In the genomic region with DNA sequence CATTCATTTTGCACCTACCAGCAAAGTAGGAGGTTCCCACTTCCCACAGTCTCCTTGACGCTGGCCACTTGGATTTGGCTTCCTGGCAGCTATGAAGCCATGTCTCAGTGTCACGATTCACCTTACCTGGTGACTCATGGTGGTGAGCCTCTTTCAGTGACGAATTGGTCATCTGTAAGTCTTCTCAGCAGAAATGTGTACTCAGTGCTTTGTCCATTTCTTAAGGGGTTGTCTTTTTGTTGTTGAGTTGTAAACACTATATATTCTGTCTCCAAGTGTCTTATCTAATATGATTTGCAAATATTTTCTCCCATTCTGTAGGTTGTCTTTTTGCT, we compare ENCODE assay signal across 19 cellular contexts. TPM values are rescaled to one million over a fixed set of nuclear protein-coding genes. Genes with fewer than 3 reads are reported as not detected.
A peak's percentile ranks its signal among the peaks of the same experiment; 100 is the strongest.
DNase-seq lines count a peak whose midpoint lies in the region; ATAC-seq and TF ChIP-seq lines count a peak whose summit lies in the region.
"Had no signal": no experiment of that assay in that cellular context is flagged by ENCODE, and none has a peak within 500 bp of the region (broad histone marks: within the 10 kb centered on the region; RNA-seq: fewer than 3 reads in every experiment).

No MANE protein-coding gene starts in this region.

- in situ Hi-C loops in GM13976 (cut with MboI; ENCODE audit: low sequenced_read_pairs, unreplicated experiment) = no loop called here

- TF ChIP-seq CTCF in GM13976 (IDR thresholded peaks at IDR 0.05; ENCODE audit: borderline replicate concordance, control extremely low read depth, extremely low read depth, insufficient read depth, missing control alignments) = no peak

- no peak for ATAC-seq in GM19397 (IDR thresholded peaks at IDR 0.05; ENCODE audit: unreplicated experiment)
- ATAC-seq: activated CD8-positive, alpha-beta memory T cell treated with anti-CD3 and anti-CD28 coated beads, Interleukin-2, amount 10 ng/mL, durations not matched to agents 7 days and 5 days; GM23338; natural killer cell treated with Interleukin-12 subunit alpha and Interleukin-12 subunit beta and Interleukin-15 and Interleukin-18, amount 100 ng/mL, for 72 hours had no signal

- DNase-seq in activated CD4-positive, alpha-beta T cell treated with anti-CD3 and anti-CD28 coated beads for 48 hours = peak; percentile 25
- DNase-seq in activated CD4-positive, alpha-beta T cell treated with anti-CD3 and anti-CD28 coated beads for 1 hour = no peak
- DNase-seq in GM13976 (ENCODE audit: low spot score) (peak; percentile 23), RKO (ENCODE audit: low spot score) (peak; percentile 63), kidney tubule cell (ENCODE audit: low spot score) (peak; percentile 84), HT-29 (ENCODE audit: low spot score) (no peak)
- DNase-seq in effector CD8-positive, alpha-beta T cell (lab: John Stamatoyannopoulos, UW) = no peak
- DNase-seq: activated CD8-positive, alpha-beta memory T cell treated with anti-CD3 and anti-CD28 coated beads, Interleukin-2, amount 10 ng/mL, durations not matched to agents 7 days and 5 days; activated naive CD4-positive, alpha-beta T cell; DMS153; islet precursor cell; NCI-H1930; Right ventricle myocardium superior; small intestine; stimulated activated CD4-positive, alpha-beta T cell treated with anti-CD3 and anti-CD28 coated beads, Interleukin-4, amount 100 ng/mL, for 4 hours; WERI-Rb-1 had no signal

RNA-seq across cellular contexts. Expression of gene MAEA, which starts 11.4 kb away (rescaled TPM):
- 127 and 139 TPM in 2 replicates for total RNA-seq in HT-29 (2014; rRNA removed; shearing (Covaris generic))

RNA-seq across cellular contexts. Expression of gene CTBP1, which starts 29.4 kb away (rescaled TPM):
- total RNA-seq in HT-29 (2014; rRNA removed; shearing (Covaris generic)) = 631 and 665 TPM in 2 replicates

Comparison
In these comparisons a context has a peak if more than half of its experiments do, and no peak if none do; other contexts are left out.
1. DNase-seq: peak in activated CD4-positive, alpha-beta T cell treated with anti-CD3 and anti-CD28 coated beads for 48 hours (single experiment), GM13976 (single experiment), RKO (single experiment) and kidney tubule cell (single experiment); none in activated CD4-positive, alpha-beta T cell treated with anti-CD3 and anti-CD28 coated beads for 1 hour (single experiment), HT-29 (single experiment) and effector CD8-positive, alpha-beta T cell (single experiment).